In genomic region chr14:53151867-53152626, GRCh38 we compare ENCODE assay signal across 1 cellular context.
TF ChIP-seq lines count a peak whose summit lies in the region.

No MANE protein-coding gene starts in this region.

TF ChIP-seq in neural cell, 6 proteins besides CTCF, POLR2A, EP300 and RAD21 (continued from another document):
- TF ChIP-seq EZH2 (IDR thresholded peaks at IDR 0.05; ENCODE audit: borderline replicate concordance, insufficient read depth, low read length, poor library complexity, severe bottlenecking) = no peak
